11 cellular contexts compared by ENCODE assay signal in the genomic region with DNA sequence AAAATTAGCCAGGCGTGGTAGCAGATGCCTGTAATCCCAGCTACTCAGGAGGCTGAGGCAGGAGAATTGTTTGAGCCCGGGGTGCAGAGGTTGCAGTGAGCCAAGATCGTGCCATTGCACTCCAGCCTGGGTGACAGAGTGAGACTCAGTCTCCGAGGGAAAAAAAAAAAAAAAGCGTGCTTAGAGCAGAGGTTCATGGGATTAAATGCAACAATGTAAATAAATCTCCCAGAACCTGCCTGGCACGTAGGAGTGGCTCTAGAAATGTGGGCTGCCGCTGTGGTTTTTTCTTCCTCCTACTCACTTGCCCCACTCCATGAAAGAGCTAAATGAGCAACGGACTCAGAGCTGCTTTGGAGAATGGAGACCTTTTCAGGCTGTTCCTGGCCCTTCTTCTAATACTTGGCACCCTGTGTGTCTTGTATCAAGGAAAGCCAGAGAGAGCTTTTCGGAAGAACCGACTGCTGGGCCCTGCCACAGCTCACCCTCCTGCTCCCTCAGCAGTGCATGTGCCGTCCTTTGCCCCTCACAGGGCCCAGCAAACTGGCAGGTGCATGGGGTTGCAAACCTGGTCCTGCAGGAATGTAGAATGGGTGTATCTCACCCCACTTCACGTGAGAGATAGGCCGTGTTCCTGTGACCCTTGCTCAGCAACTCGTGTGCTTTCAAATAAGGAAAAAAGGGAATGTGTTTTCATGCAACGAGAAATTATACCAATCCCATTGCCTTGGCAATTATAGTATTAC. TPM values are rescaled to one million over a fixed set of nuclear protein-coding genes. Genes with fewer than 3 reads are reported as not detected.
A peak's percentile ranks its signal among the peaks of the same experiment; 100 is the strongest.
DNase-seq lines count a peak whose midpoint lies in the region; ATAC-seq, FAIRE-seq and TF ChIP-seq lines count a peak whose summit lies in the region.
"Had no signal": no experiment of that assay in that cellular context is flagged by ENCODE, and none has a peak within 500 bp of the region (broad histone marks: within the 10 kb centered on the region; RNA-seq: fewer than 3 reads in every experiment).

No MANE protein-coding gene starts in this region.

- TF ChIP-seq POLR2A in H1 (IDR thresholded peaks at IDR 0.05; ENCODE audit: control extremely low read depth in 1 of 2, low read depth in 2 of 2, low read length in 2 of 2) (no peak), stomach (IDR thresholded peaks at IDR 0.05) (peak in 1 of 4 donors; percentile 9)

- peak; percentile 55 for ATAC-seq in RWPE2 (ENCODE audit: low read depth)

- H3K4me2 ChIP-seq in H1 (ENCODE audit: insufficient read depth in 1 of 2, low read depth in 2 of 2, low read length in 2 of 2) = no peak overlapping the region

- no peak overlapping the region for H3K9ac ChIP-seq in H1 (replicated peaks in 1 of 4; ENCODE audit: extremely low read depth in 1 of 4, low read depth in 3 of 4, low read length in 3 of 4)

- peaks cover 0 to 86% of the 10 kb centered on the region in 2 experiments; a peak in 3 of 4 replicates for H3K79me2 ChIP-seq in H1 (ENCODE audit: control insufficient read depth in 1 of 2, insufficient read depth in 2 of 2, low read length in 2 of 2)

- H3K27me3 ChIP-seq in RWPE2 (ENCODE audit: insufficient read depth, poor library complexity, severe bottlenecking) = no peaks in the 10 kb centered on the region
- H3K27me3 ChIP-seq in H1 (replicated peaks in 1 of 4; ENCODE audit: control insufficient read depth in 3 of 4, extremely low read depth in 1 of 4, insufficient read depth in 3 of 4, low read length in 3 of 4) = no peaks in the 10 kb centered on the region
- H3K27me3 ChIP-seq in stomach = no peaks in the 10 kb centered on the region

- no peak overlapping the region for H3K4ac ChIP-seq in H1 (replicated peaks; ENCODE audit: insufficient read length, low read depth, low read length)

- H3K4me1 ChIP-seq in RWPE2 (ENCODE audit: insufficient read depth, poor library complexity, severe bottlenecking) (no peaks in the 10 kb centered on the region), H1 (replicated peaks in 1 of 4; ENCODE audit: control insufficient read depth in 3 of 4, insufficient read depth in 4 of 4, low read length in 3 of 4) (peaks cover 4 to 16% (median 8%) of the 10 kb centered on the region in 4 experiments; a peak in 6 of 7 replicates), stomach (peaks cover 52 to 91% (median 77%) of the 10 kb centered on the region in 4 donors)

- H2BK12ac ChIP-seq in H1 (ENCODE audit: low read depth, low read length) = no peak overlapping the region

- no peak overlapping the region for H3K14ac ChIP-seq in H1 (ENCODE audit: insufficient read length)

- peaks cover 4 to 10% of the 10 kb centered on the region in 2 experiments for H4K20me1 ChIP-seq in H1 (replicated peaks in 1 of 2; ENCODE audit: control insufficient read depth in 1 of 2, insufficient read depth in 2 of 2, low read length in 2 of 2)

- H3K23me2 ChIP-seq in H1 (ENCODE audit: low read depth, low read length) = no peaks in the 10 kb centered on the region

- H3K9me3 ChIP-seq in RWPE2 (ENCODE audit: severe bottlenecking) (no peaks in the 10 kb centered on the region), H1 (ENCODE audit: insufficient read depth in 2 of 2, low read depth in 1 of 2, low read length in 1 of 2) (no peaks in the 10 kb centered on the region), stomach (no peaks in the 10 kb centered on the region)

- 91% methylated on average over 14 of the region's 15 CpGs; no CpG with 5 or more reads in 1 of the 2 experiments for WGBS in H1 (ENCODE audit: extremely low coverage in 1 of 2, insufficient coverage in 1 of 2, insufficient read length in 1 of 2, insufficient replicate concordance in 2 of 2, low coverage in 1 of 2, low lambda C conversion rate in 2 of 2, missing lambda C conversion rate in 1 of 2), 2 experiments
- 25 to 41% (median 35%) methylated on average over 15 of the region's 15 CpGs for WGBS in stomach, 5 donors

- H4K8ac ChIP-seq in H1 (ENCODE audit: extremely low read depth, insufficient read depth, low read length) = no peak overlapping the region

- peak overlapping the region; percentile 51 for H4K5ac ChIP-seq in H1 (ENCODE audit: insufficient read length, low read depth, low read length)

- H3K18ac ChIP-seq in H1 (ENCODE audit: extremely low read depth, low read length) = no peak overlapping the region

- peaks cover 8% of the 10 kb centered on the region for H3K79me1 ChIP-seq in H1 (ENCODE audit: low read depth, low read length)

- no peak for TF ChIP-seq RAD21 in H1 (IDR thresholded peaks at IDR 0.05 in 1 of 2, conservative IDR thresholded peaks at IDR 0.05 in 1 of 2; ENCODE audit: low read depth in 2 of 2, low read length in 2 of 2)

- FAIRE-seq in H1 (lab: Jason Lieb, UNC) = no peak
- FAIRE-seq: A204.1 had no signal

- H3K4me3 ChIP-seq in RWPE2 (ENCODE audit: severe bottlenecking) = no peak overlapping the region
- H3K4me3 ChIP-seq in H1 (ENCODE audit: extremely low read depth in 1 of 4, insufficient read depth in 2 of 4, low read depth in 3 of 4, low read length in 4 of 4) = no peak overlapping the region
- H3K4me3 ChIP-seq in stomach = peak overlapping the region in 2 of 4 donors; percentile 2 to 7

- intact Hi-C loops in stomach (cut with DNase I; ENCODE audit: low total_unique reads) = no loop called here

- no peak overlapping the region for H4K91ac ChIP-seq in H1 (replicated peaks; ENCODE audit: insufficient read length, low read length)

- CTCF ChIA-PET in H1 (lab: Charles Lee; ENCODE audit: partially characterized antibody) = interaction anchor here (0.7 to 3.4 kb wide), 6 partner anchors 9 to 58 kb away, joined by 3 to 20 read pairs (median 6); no protein-coding TSS in a partner anchor

- H3K36me3 ChIP-seq in RWPE2 (ENCODE audit: low read depth) = no peaks in the 10 kb centered on the region
- no peaks in the 10 kb centered on the region for H3K36me3 ChIP-seq in H1 (ENCODE audit: control insufficient read depth in 2 of 4, insufficient read depth in 4 of 4, low read length in 3 of 4)
- no peaks in the 10 kb centered on the region for H3K36me3 ChIP-seq in stomach

- no peak overlapping the region for H2AK5ac ChIP-seq in H1 (ENCODE audit: low read depth, low read length)

- TF ChIP-seq EP300 in H1 (IDR thresholded peaks at IDR 0.05; ENCODE audit: borderline replicate concordance in 1 of 2, low read depth in 2 of 2, low read length in 2 of 2) (no peak), stomach (IDR thresholded peaks at IDR 0.05) (no peak)

- no peak overlapping the region for H2AFZ ChIP-seq in H1 (ENCODE audit: low read length)

- H3K27ac ChIP-seq in RWPE2 (ENCODE audit: poor library complexity, severe bottlenecking) (no peak overlapping the region), H1 (ENCODE audit: low read depth, low read length) (no peak overlapping the region), stomach (peak overlapping the region; percentile 83 to 94 (median 85))

- H2BK5ac ChIP-seq in H1 (ENCODE audit: low read depth, low read length) = no peak overlapping the region

- H2BK20ac ChIP-seq in H1 (ENCODE audit: low read length) = no peak overlapping the region

- H3K56ac ChIP-seq in H1 (replicated peaks; ENCODE audit: insufficient read length, low read depth, low read length) = no peak overlapping the region

- H3K23ac ChIP-seq in H1 (ENCODE audit: insufficient read length) = no peak overlapping the region

- H2BK120ac ChIP-seq in H1 (replicated peaks; ENCODE audit: low read depth, low read length) = no peak overlapping the region

- POLR2A ChIA-PET in H1 (lab: Charles Lee; ENCODE audit: partially characterized antibody) = interaction anchor here (0.6 to 1.3 kb wide), 5 partner anchors 10 to 57 kb away, joined by 3 read pairs; no protein-coding TSS in a partner anchor

- TF ChIP-seq CTCF in RWPE2 (IDR thresholded peaks at IDR 0.05; ENCODE audit: poor library complexity, severe bottlenecking) = no peak
- TF ChIP-seq CTCF in H1 (IDR thresholded peaks at IDR 0.05; ENCODE audit: control extremely low read depth in 1 of 3, insufficient read depth in 1 of 3, low read depth in 1 of 3, low read length in 3 of 3) = no peak
- TF ChIP-seq CTCF in stomach (IDR thresholded peaks at IDR 0.05) = no peak

- no peak overlapping the region for H2BK15ac ChIP-seq in H1 (ENCODE audit: low read length)

- DNase-seq in NCI-H748 (lab: John Stamatoyannopoulos, UW; ENCODE audit: unreplicated experiment) (peak; percentile 11), NCI-H748 treated with DMSO at 0.1 percent for 48 hours (lab: John Stamatoyannopoulos, UW) (no peak), RWPE2 (ENCODE audit: low spot score) (no peak), H1 (ENCODE audit: low read depth in 1 of 2, low spot score in 2 of 2) (no peak), stomach (peak; percentile 76), DMS 273 treated with DMSO at 0.1 percent for 48 hours (lab: John Stamatoyannopoulos, UW) (no peak), NK-92 (lab: John Stamatoyannopoulos, UW; ENCODE audit: unreplicated experiment) (no peak), NCI-H1048 (lab: John Stamatoyannopoulos, UW) (no peak)
- DNase-seq: left cardiac atrium, NCI-H2081 treated with DMSO at 0.1 percent for 48 hours had no signal

TF ChIP-seq in H1, 55 proteins besides CTCF, POLR2A, EP300 and RAD21 (continues in another document):
- TF ChIP-seq RFX5 (IDR thresholded peaks at IDR 0.05; ENCODE audit: borderline replicate concordance, low read depth, low read length) (no peak), JUN (IDR thresholded peaks at IDR 0.05; ENCODE audit: low read depth, low read length) (no peak), SIN3A (conservative IDR thresholded peaks at IDR 0.05 in 1 of 2, IDR thresholded peaks at IDR 0.05 in 1 of 2; ENCODE audit: low read depth in 1 of 2, low read length in 2 of 2) (no peak), SAP30 (IDR thresholded peaks at IDR 0.05; ENCODE audit: insufficient read depth, insufficient replicate concordance, low read length) (no peak), SIX5 (IDR thresholded peaks at IDR 0.05; ENCODE audit: low read depth, low read length) (no peak), RBBP5 (IDR thresholded peaks at IDR 0.05; ENCODE audit: borderline replicate concordance, low read depth, low read length) (no peak)
- TF ChIP-seq, protein P1, sequence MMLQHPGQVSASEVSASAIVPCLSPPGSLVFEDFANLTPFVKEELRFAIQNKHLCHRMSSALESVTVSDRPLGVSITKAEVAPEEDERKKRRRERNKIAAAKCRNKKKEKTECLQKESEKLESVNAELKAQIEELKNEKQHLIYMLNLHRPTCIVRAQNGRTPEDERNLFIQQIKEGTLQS (IDR thresholded peaks at IDR 0.05; ENCODE audit: insufficient read depth, low read depth, low read length) = no peak

RNA-seq across cellular contexts. Expression of gene LDHD, which starts 52.0 kb away (rescaled TPM):
- 14.7 and 14.9 TPM in 2 replicates for total RNA-seq in H1 (2021; fragmentation: NEBNext Ultra II Directional; extraction: Animal tissue kit (Norgen Biotek cat#: 25700))
- 18.2 and 43.1 TPM in 2 replicates for polyA plus RNA-seq in H1 (2011; rRNA removed)
- polyA plus RNA-seq in H1 (2011; cell fraction: cytosol; rRNA removed) = 35.2 TPM
- polyA plus RNA-seq in H1 (2011; cell fraction: nucleus; rRNA removed) = 71.5 TPM
- polyA plus RNA-seq in H1 (2012, experiment 1 of 2) = 7.7 to 14.3 TPM (median 11.1 TPM) in 4 replicates
- polyA plus RNA-seq in H1 (2012, experiment 2 of 2) = 8.7 TPM
- 1.8 TPM for polyA plus RNA-seq in H1 (2013, experiment 1 of 2)
- 1.2 TPM for polyA plus RNA-seq in H1 (2013, experiment 2 of 2)
- 6.8 and 8.6 TPM in 2 replicates for polyA minus RNA-seq in H1 (2011; rRNA and poly(A)+ RNA removed)
- 18.0 TPM for polyA minus RNA-seq in H1 (2011; cell fraction: cytosol; rRNA and poly(A)+ RNA removed)
- polyA minus RNA-seq in H1 (2011; cell fraction: nucleus; rRNA and poly(A)+ RNA removed) = 38.5 TPM
- total RNA-seq in stomach = 100 to 1,000 TPM in 1 of 5 donors, 10 to 100 TPM in 3, 1 to 10 TPM in 1; 5.0 to 110 (median 27.2) TPM
- polyA plus RNA-seq in stomach = 10 to 100 TPM; 13.0 to 34.2 (median 21.0) TPM

Comparison
In these comparisons a context has a peak if more than half of its experiments do, and no peak if none do; other contexts are left out.
1. DNase-seq: peak in NCI-H748 (single experiment) and stomach (single experiment); none in NCI-H748 treated with DMSO at 0.1 percent for 48 hours (single experiment), RWPE2 (single experiment), H1 (0 of 2), DMS 273 treated with DMSO at 0.1 percent for 48 hours (single experiment), NK-92 (single experiment) and NCI-H1048 (single experiment).
2. H3K27ac ChIP-seq: peak in stomach (5 of 5); none in RWPE2 (single experiment) and H1 (single experiment).